ENCODE assay signal across 9 cellular contexts in the genomic region with DNA sequence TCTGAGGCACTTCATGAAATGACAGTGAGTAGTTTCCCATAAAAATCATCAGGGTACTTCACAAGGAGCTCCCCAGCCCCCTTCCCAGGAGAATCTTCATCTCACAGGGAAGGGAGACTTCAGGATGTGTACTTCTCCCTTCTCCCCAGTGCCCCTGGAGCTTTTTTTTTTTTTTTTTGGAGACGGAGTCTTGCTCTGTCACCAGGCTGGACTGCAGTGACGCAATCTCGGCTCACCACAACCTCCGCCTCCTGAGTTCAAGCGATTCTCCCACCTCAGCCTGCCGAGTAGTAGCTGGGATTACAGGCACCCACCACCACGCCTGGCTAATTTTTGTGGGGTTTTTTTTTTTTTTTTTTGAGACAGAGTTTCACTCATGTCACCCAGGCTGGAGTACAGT. TPM values are rescaled to one million over a fixed set of nuclear protein-coding genes. Genes with fewer than 3 reads are reported as not detected.
DNase-seq lines count a peak whose midpoint lies in the region; ATAC-seq and TF ChIP-seq lines count a peak whose summit lies in the region.
"Had no signal": no experiment of that assay in that cellular context is flagged by ENCODE, and none has a peak within 500 bp of the region (broad histone marks: within the 10 kb centered on the region; RNA-seq: fewer than 3 reads in every experiment).

No MANE protein-coding gene starts in this region.

- H3K4me1 Mint-ChIP-seq in T-helper 2 cell treated with Interferon-gamma antibody and Interleukin-4, amounts not matched to agents 5 μg/mL and 100 μg/mL, for 36 hours (ENCODE audit: low read depth): peaks cover 62% of the 10 kb centered on the region
- H3K4me1 Mint-ChIP-seq in T-helper 17 cell: peaks cover 26% of the 10 kb centered on the region

- intact Hi-C loops in Right ventricle myocardium superior (cut with DNase I): no loop called here

- 44 to 56% methylated on average over 7 of the region's 7 CpGs for whole genome bisulfite sequencing in tibial nerve, 2 donors

- no peak for TF ChIP-seq EP300 in tibial nerve (IDR thresholded peaks at IDR 0.05)

- no peaks in the 10 kb centered on the region for H3K9me3 ChIP-seq in T-helper 17 cell (ENCODE audit: control insufficient read depth, low read length, poor library complexity, severe bottlenecking)
- H3K9me3 ChIP-seq in tibial nerve: no peaks in the 10 kb centered on the region

- H3K27ac ChIP-seq in tibial nerve: peak overlapping the region in 3 of 4 donors; percentile 20 to 63 (median 51)

- no peaks in the 10 kb centered on the region for H3K9me3 Mint-ChIP-seq in T-helper 2 cell treated with Interferon-gamma antibody and Interleukin-4, amounts not matched to agents 5 μg/mL and 100 μg/mL, for 36 hours

- no peak for DNase-seq in T-helper 2 cell treated with Interferon-gamma antibody and Interleukin-4, amounts not matched to agents 5 μg/mL and 100 μg/mL, for 36 hours (ENCODE audit: low spot score)
- no peak for DNase-seq in T-helper 2 cell
- no peak for DNase-seq in T-helper 17 cell
- peak; percentile 79 for DNase-seq in Right ventricle myocardium superior
- DNase-seq in tibial nerve (ENCODE audit: low spot score in 2 of 2): no peak
- no peak for DNase-seq in kidney glomerular epithelial cell (lab: John Stamatoyannopoulos, UW)
- DNase-seq in NCI-H526 (lab: John Stamatoyannopoulos, UW): no peak
- no peak for DNase-seq in stimulated activated naive CD4-positive, alpha-beta T cell treated with Interleukin-2 at 50 U/mL for 16 hours (lab: John Stamatoyannopoulos, UW)
- DNase-seq: activated gamma-delta T cell treated with Interleukin-2 at 50 U/mL for 16 hours had no signal

- peaks cover 0 to 91% (median 53%) of the 10 kb centered on the region in 4 donors for H3K4me1 ChIP-seq in tibial nerve

- H3K27me3 Mint-ChIP-seq in T-helper 2 cell treated with Interferon-gamma antibody and Interleukin-4, amounts not matched to agents 5 μg/mL and 100 μg/mL, for 36 hours (ENCODE audit: low read depth): no peaks in the 10 kb centered on the region
- H3K27me3 Mint-ChIP-seq in T-helper 17 cell: no peaks in the 10 kb centered on the region

- H3K4me3 Mint-ChIP-seq in T-helper 2 cell treated with Interferon-gamma antibody and Interleukin-4, amounts not matched to agents 5 μg/mL and 100 μg/mL, for 36 hours: no peak overlapping the region
- H3K4me3 Mint-ChIP-seq in T-helper 17 cell: no peak overlapping the region

- no peaks in the 10 kb centered on the region for H3K36me3 ChIP-seq in tibial nerve

- TF ChIP-seq POLR2A in tibial nerve (IDR thresholded peaks at IDR 0.05): no peak

- TF ChIP-seq CTCF in tibial nerve (IDR thresholded peaks at IDR 0.05): no peak

- H3K27ac Mint-ChIP-seq in T-helper 2 cell treated with Interferon-gamma antibody and Interleukin-4, amounts not matched to agents 5 μg/mL and 100 μg/mL, for 36 hours: peak overlapping the region; percentile 72
- peak overlapping the region; percentile 63 for H3K27ac Mint-ChIP-seq in T-helper 17 cell

- no peak overlapping the region for H3K4me3 ChIP-seq in tibial nerve

- peaks cover 7% of the 10 kb centered on the region for H3K36me3 Mint-ChIP-seq in T-helper 2 cell treated with Interferon-gamma antibody and Interleukin-4, amounts not matched to agents 5 μg/mL and 100 μg/mL, for 36 hours (ENCODE audit: low read depth)
- H3K36me3 Mint-ChIP-seq in T-helper 17 cell (ENCODE audit: low read depth): no peaks in the 10 kb centered on the region

- H3K27me3 ChIP-seq in tibial nerve: no peaks in the 10 kb centered on the region

- no peak for ATAC-seq in T-helper 17 cell
- ATAC-seq in Right ventricle myocardium superior (ENCODE audit: poor library complexity): peak; percentile 13

RNA-seq across cellular contexts. Expression of gene ITPK1, which starts 10.4 kb away (rescaled TPM):
- 10 to 100 TPM; 29.4 to 36.1 TPM for total RNA-seq in T-helper 17 cell
- total RNA-seq in Right ventricle myocardium superior: 115 TPM
- total RNA-seq in tibial nerve: 100 to 1,000 TPM in 1 of 4 donors, 10 to 100 TPM in 3; 67.4 to 121 (median 92.5) TPM
